Comparison of ENCODE assay signal across 20 cellular contexts in genomic region chr11:121839821-121840220, GRCh38.
DNase-seq lines count a peak whose midpoint lies in the region; ATAC-seq, FAIRE-seq and TF ChIP-seq lines count a peak whose summit lies in the region.
"Had no signal": no experiment of that assay in that cellular context is flagged by ENCODE, and none has a peak within 500 bp of the region (broad histone marks: within the 10 kb centered on the region; RNA-seq: fewer than 3 reads in every experiment).

No MANE protein-coding gene starts in this region.

- no peak for TF ChIP-seq POLR2A in transverse colon (IDR thresholded peaks at IDR 0.05)

- no peaks in the 10 kb centered on the region for H3K36me3 Mint-ChIP-seq in astrocyte (ENCODE audit: low read depth, unreplicated experiment)

- no peak for TF ChIP-seq EP300 in transverse colon (IDR thresholded peaks at IDR 0.05; ENCODE audit: low read depth)

- DNase-seq in EH (ENCODE audit: low read depth) (peak; percentile 60), astrocyte (ENCODE audit: low read depth) (peak; percentile 41), fibroblast of peridontal ligament (ENCODE audit: extremely low read depth) (peak; percentile 68), MM.1S (no peak), transverse colon (no peak), COLO668 (lab: John Stamatoyannopoulos, UW; ENCODE audit: unreplicated experiment) (no peak)
- DNase-seq: ACHN; CD8-positive, alpha-beta memory T cell; DMS79 treated with DMSO at 0.1 percent for 48 hours; GDM1; NCI-H1092 treated with DMSO at 0.1 percent for 48 hours; NCI-H2081 treated with DMSO at 0.1 percent for 48 hours; NCI-H510A; NCI-H82 had no signal

- H3K4me1 Mint-ChIP-seq in astrocyte (ENCODE audit: low read depth, unreplicated experiment): peaks cover 29% of the 10 kb centered on the region
- H3K4me1 Mint-ChIP-seq: CD8-positive, alpha-beta memory T cell had no signal

- H3K27me3 ChIP-seq in astrocyte (ENCODE audit: insufficient read depth, low read length) (no peaks in the 10 kb centered on the region), MM.1S (replicated peaks; ENCODE audit: insufficient read depth, low read length) (no peaks in the 10 kb centered on the region), transverse colon (no peaks in the 10 kb centered on the region)
- H3K27me3 ChIP-seq: BLaER1 had no signal

- no peak overlapping the region for H3K27ac ChIP-seq in astrocyte (ENCODE audit: low read depth, low read length)
- no peak overlapping the region for H3K27ac ChIP-seq in MM.1S (ENCODE audit: low read length)
- H3K27ac ChIP-seq in transverse colon: no peak overlapping the region
- H3K27ac ChIP-seq: BLaER1 had no signal

- intact Hi-C loops in transverse colon (cut with DNase I; ENCODE audit: low total_unique reads): no loop called here

- H3K9ac ChIP-seq in astrocyte (ENCODE audit: low read length): no peak overlapping the region
- no peak overlapping the region for H3K9ac ChIP-seq in MM.1S (ENCODE audit: low read length)
- H3K9ac ChIP-seq: BLaER1 had no signal

- H3K9me3 Mint-ChIP-seq in astrocyte (ENCODE audit: unreplicated experiment): peaks cover under 1% of the 10 kb centered on the region

- no peaks in the 10 kb centered on the region for H3K27me3 Mint-ChIP-seq in astrocyte (ENCODE audit: low read depth, unreplicated experiment)

- H3K27ac Mint-ChIP-seq in astrocyte (ENCODE audit: unreplicated experiment): peak overlapping the region; percentile 23
- H3K27ac Mint-ChIP-seq: CD8-positive, alpha-beta memory T cell had no signal

- H3K9me3 ChIP-seq in astrocyte (ENCODE audit: insufficient read depth, low read depth, low read length) (no peaks in the 10 kb centered on the region), MM.1S (replicated peaks; ENCODE audit: insufficient read depth, low read length) (no peaks in the 10 kb centered on the region), transverse colon (no peaks in the 10 kb centered on the region)
- H3K9me3 ChIP-seq: BLaER1 had no signal

- TF ChIP-seq CTCF in astrocyte (IDR thresholded peaks at IDR 0.05; ENCODE audit: insufficient read depth, low read depth, low read length) (no peak), MM.1S (IDR thresholded peaks at IDR 0.05; ENCODE audit: low read length) (no peak), transverse colon (IDR thresholded peaks at IDR 0.05) (no peak)

- H2AFZ ChIP-seq in astrocyte (ENCODE audit: low read depth, low read length) (no peak overlapping the region), MM.1S (ENCODE audit: low read length) (no peak overlapping the region)

- 75 to 80% methylated on average over 1 of the region's 1 CpG for WGBS in transverse colon (ENCODE audit: low coverage in 1 of 2), 2 donors

- H3K4me1 ChIP-seq in astrocyte (ENCODE audit: insufficient read depth, low read length): peaks cover 9% of the 10 kb centered on the region
- no peaks in the 10 kb centered on the region for H3K4me1 ChIP-seq in MM.1S (ENCODE audit: low read length)
- no peaks in the 10 kb centered on the region for H3K4me1 ChIP-seq in transverse colon
- H3K4me1 ChIP-seq: BLaER1 had no signal

- ATAC-seq in GM21367 (IDR thresholded peaks at IDR 0.05; ENCODE audit: unreplicated experiment): no peak
- ATAC-seq: HepG2, Panc1, Right ventricle myocardium inferior had no signal

- in situ Hi-C loops in transverse colon (cut with MboI; ENCODE audit: low pct_ligation_motif_present in 1 of 4, low pct_unique_long_range_greater_than_20kb in 1 of 4, low sequenced_read_pairs in 3 of 4): no loop called here

- no peaks in the 10 kb centered on the region for H3F3A ChIP-seq in MM.1S (ENCODE audit: insufficient read depth, low read length)

- H4K20me1 ChIP-seq in astrocyte (ENCODE audit: insufficient read depth, low read length): no peaks in the 10 kb centered on the region
- H4K20me1 ChIP-seq in MM.1S (ENCODE audit: insufficient read depth, low read length): no peaks in the 10 kb centered on the region
- H4K20me1 ChIP-seq: BLaER1 had no signal

- H3K36me3 ChIP-seq in astrocyte (ENCODE audit: insufficient read depth, low read length) (no peaks in the 10 kb centered on the region), MM.1S (replicated peaks; ENCODE audit: insufficient read depth, low read length) (no peaks in the 10 kb centered on the region), transverse colon (no peaks in the 10 kb centered on the region)
- H3K36me3 ChIP-seq: BLaER1 had no signal

- H3K4me3 ChIP-seq in astrocyte (ENCODE audit: insufficient read depth, low read depth, low read length) (no peak overlapping the region), MM.1S (ENCODE audit: low read length) (no peak overlapping the region), transverse colon (no peak overlapping the region)
- H3K4me3 ChIP-seq: BLaER1 had no signal

- no peak for FAIRE-seq in astrocyte (lab: Jason Lieb, UNC)
- FAIRE-seq: GM12891, HepG2 had no signal

- H3K9me2 ChIP-seq in MM.1S (replicated peaks; ENCODE audit: insufficient read depth, low read length): no peaks in the 10 kb centered on the region

- H3K79me2 ChIP-seq in astrocyte (ENCODE audit: insufficient read depth, low read length) (no peaks in the 10 kb centered on the region), MM.1S (ENCODE audit: low read length) (no peaks in the 10 kb centered on the region)

- H3K4me3 Mint-ChIP-seq in astrocyte (ENCODE audit: unreplicated experiment): no peak overlapping the region
- H3K4me3 Mint-ChIP-seq: CD8-positive, alpha-beta memory T cell had no signal

- H3K4me2 ChIP-seq in astrocyte (ENCODE audit: low read length): no peak overlapping the region
- no peak overlapping the region for H3K4me2 ChIP-seq in MM.1S (ENCODE audit: low read depth, low read length)
- H3K4me2 ChIP-seq: BLaER1 had no signal

Comparison
In these comparisons a context has a peak if more than half of its experiments do, and no peak if none do; other contexts are left out.
1. DNase-seq: peak in EH (single experiment), astrocyte (single experiment) and fibroblast of peridontal ligament (single experiment); none in MM.1S (single experiment), transverse colon (single experiment) and COLO668 (single experiment).